8 cellular contexts compared by ENCODE assay signal in genomic region chr17:65156185-65156834, GRCh38.
"Had no signal": no experiment of that assay in that cellular context is flagged by ENCODE, and none has a peak within 500 bp of the region (broad histone marks: within the 10 kb centered on the region; RNA-seq: fewer than 3 reads in every experiment).

No MANE protein-coding gene starts in this region.

- ATAC-seq: activated naive CD8-positive, alpha-beta T cell treated with anti-CD3 and anti-CD28 coated beads, Interleukin-2, amount 50 U/mL, for 24 hours had no signal

- H3K36me3 ChIP-seq: ascending aorta had no signal

- H3K4me3 ChIP-seq: ascending aorta, esophagus muscularis mucosa, tibial nerve had no signal

- H3K4me1 ChIP-seq: ascending aorta, esophagus muscularis mucosa, tibial nerve had no signal

- DNase-seq: activated CD4-positive, alpha-beta memory T cell treated with anti-CD3 and anti-CD28 coated beads, Interleukin-2, amount 10 ng/mL, durations not matched to agents 7 days and 5 days; activated CD4-positive, alpha-beta T cell treated with anti-CD3 and anti-CD28 coated beads for 1 hour; activated CD8-positive, alpha-beta memory T cell treated with anti-CD3 and anti-CD28 coated beads, Interleukin-2, amount 50 U/mL, for 48 hours; activated naive CD4-positive, alpha-beta T cell treated with Interleukin-2 at 50 U/mL for 16 hours; activated naive CD8-positive, alpha-beta T cell treated with anti-CD3 and anti-CD28 coated beads, Interleukin-2, amount 50 U/mL, for 24 hours had no signal

- H3K27ac ChIP-seq: ascending aorta, esophagus muscularis mucosa had no signal

- H3K9me3 ChIP-seq: ascending aorta, esophagus muscularis mucosa, tibial nerve had no signal

- H3K27me3 ChIP-seq: ascending aorta, esophagus muscularis mucosa, tibial nerve had no signal
